ENCODE assay signal across 8 cellular contexts in genomic region chr16:11104168-11105037, GRCh38.
DNase-seq lines count a peak whose midpoint lies in the region; ATAC-seq and TF ChIP-seq lines count a peak whose summit lies in the region.

No MANE protein-coding gene starts in this region.

- no TSS peak for BruUV-seq in PC-3 (replicated peaks; lab: Mats Ljungman, UMichigan)

- H3K9me2 ChIP-seq in DOHH2 (replicated peaks; ENCODE audit: control insufficient read depth, low read length) (no peaks in the 10 kb centered on the region), PC-3 (replicated peaks; ENCODE audit: low read length) (no peaks in the 10 kb centered on the region)

- no peaks in the 10 kb centered on the region for H3K79me2 ChIP-seq in DOHH2 (ENCODE audit: control insufficient read depth, low read length)
- no peaks in the 10 kb centered on the region for H3K79me2 ChIP-seq in PC-3 (ENCODE audit: low read length)

- H4K20me1 ChIP-seq in DOHH2 (ENCODE audit: control insufficient read depth, insufficient read depth, low read depth, low read length) (peaks cover 6% of the 10 kb centered on the region; the same call in 1 of the 2 replicates), PC-3 (ENCODE audit: low read length) (no peaks in the 10 kb centered on the region)

- DNase-seq in naive B cell (no peak), PC-3 (no peak), NCI-H2196 (lab: John Stamatoyannopoulos, UW; ENCODE audit: unreplicated experiment) (no peak), SHP77 treated with DMSO at 0.1 percent for 48 hours (lab: John Stamatoyannopoulos, UW) (no peak), NCI-H2107 (lab: John Stamatoyannopoulos, UW) (no peak)

- H3K27me3 ChIP-seq in DOHH2 (ENCODE audit: control insufficient read depth, low read length): no peaks in the 10 kb centered on the region
- no peaks in the 10 kb centered on the region for H3K27me3 ChIP-seq in PC-3 (ENCODE audit: low read length)

- H3F3A ChIP-seq in DOHH2 (ENCODE audit: control insufficient read depth, insufficient read depth) (no peaks in the 10 kb centered on the region), PC-3 (ENCODE audit: low read length, unreplicated experiment) (no peaks in the 10 kb centered on the region)

- peak overlapping the region; percentile 57 for H3K4me2 ChIP-seq in DOHH2 (ENCODE audit: low read length)
- H3K4me2 ChIP-seq in PC-3 (ENCODE audit: low read length): no peak overlapping the region

- peak overlapping the region; percentile 27 for H3K4me3 ChIP-seq in DOHH2 (ENCODE audit: low read length)
- no peak overlapping the region for H3K4me3 ChIP-seq in PC-3 (ENCODE audit: low read length)

- H3K4me1 Mint-ChIP-seq in activated T-helper 17 cell treated with anti-CD3 and anti-CD28 coated beads, Interleukin-2, amount 50 U/mL, for 72 hours: peaks cover 38% of the 10 kb centered on the region
- H3K4me1 Mint-ChIP-seq in naive B cell: peaks cover 39 to 45% (median 44%) of the 10 kb centered on the region in 3 donors

- H3K9me3 ChIP-seq in DOHH2 (ENCODE audit: control insufficient read depth, insufficient read depth, low read length) (no peaks in the 10 kb centered on the region), PC-3 (ENCODE audit: low read length) (no peaks in the 10 kb centered on the region)

- H3K27ac Mint-ChIP-seq in activated T-helper 17 cell treated with anti-CD3 and anti-CD28 coated beads, Interleukin-2, amount 50 U/mL, for 72 hours: peak overlapping the region; percentile 80
- H3K27ac Mint-ChIP-seq in naive B cell: peak overlapping the region; percentile 22 to 91 (median 77)

- POLR2A ChIA-PET in PC-3 (lab: Charles Lee; ENCODE audit: unreplicated experiment): no interaction called here

- H3K9me3 Mint-ChIP-seq in activated T-helper 17 cell treated with anti-CD3 and anti-CD28 coated beads, Interleukin-2, amount 50 U/mL, for 72 hours: no peaks in the 10 kb centered on the region
- no peaks in the 10 kb centered on the region for H3K9me3 Mint-ChIP-seq in naive B cell

- CTCF ChIA-PET in PC-3 (lab: Charles Lee): no interaction called here

- intact Hi-C loops in PC-3 (cut with micrococcal nuclease): no loop called here

- ATAC-seq in GM21786 (IDR thresholded peaks at IDR 0.05; ENCODE audit: unreplicated experiment): peak; percentile 5
- ATAC-seq in activated T-helper 17 cell treated with anti-CD3 and anti-CD28 coated beads, Interleukin-2, amount 50 U/mL, for 72 hours (replicated peaks): no peak
- ATAC-seq in naive B cell (ENCODE audit: low read depth in 2 of 2): no peak
- no peak for ATAC-seq in PC-3

- TF ChIP-seq CTCF in DOHH2 (IDR thresholded peaks at IDR 0.05; ENCODE audit: low read depth, low read length, poor library complexity, severe bottlenecking) (no peak), PC-3 (conservative IDR thresholded peaks at IDR 0.05; ENCODE audit: low read depth, low read length) (no peak)

- H3K36me3 Mint-ChIP-seq in activated T-helper 17 cell treated with anti-CD3 and anti-CD28 coated beads, Interleukin-2, amount 50 U/mL, for 72 hours (ENCODE audit: low read depth): no peaks in the 10 kb centered on the region
- H3K36me3 Mint-ChIP-seq in naive B cell: no peaks in the 10 kb centered on the region

- no peaks in the 10 kb centered on the region for H3K27me3 Mint-ChIP-seq in activated T-helper 17 cell treated with anti-CD3 and anti-CD28 coated beads, Interleukin-2, amount 50 U/mL, for 72 hours
- H3K27me3 Mint-ChIP-seq in naive B cell: no peaks in the 10 kb centered on the region

- H3K4me1 ChIP-seq in DOHH2 (ENCODE audit: control insufficient read depth, low read length) (peaks cover 27% of the 10 kb centered on the region), PC-3 (ENCODE audit: insufficient read depth, low read length) (peaks cover 18% of the 10 kb centered on the region)

- H3K9ac ChIP-seq in PC-3 (ENCODE audit: low read length): no peak overlapping the region

- H3K4me3 Mint-ChIP-seq in activated T-helper 17 cell treated with anti-CD3 and anti-CD28 coated beads, Interleukin-2, amount 50 U/mL, for 72 hours: peak overlapping the region; percentile 78
- peak overlapping the region in 5 of 8 donors; percentile 51 to 82 (median 72) for H3K4me3 Mint-ChIP-seq in naive B cell

- no peak overlapping the region for H3K27ac ChIP-seq in DOHH2 (ENCODE audit: low read depth, low read length)
- no peak overlapping the region for H3K27ac ChIP-seq in PC-3 (ENCODE audit: low read length)

- H3K36me3 ChIP-seq in DOHH2 (ENCODE audit: control insufficient read depth, low read length) (no peaks in the 10 kb centered on the region), PC-3 (ENCODE audit: low read depth, low read length) (no peaks in the 10 kb centered on the region)

- H2AFZ ChIP-seq in PC-3 (ENCODE audit: low read length): no peak overlapping the region
